25 cellular contexts compared by ENCODE assay signal in the genomic region with DNA sequence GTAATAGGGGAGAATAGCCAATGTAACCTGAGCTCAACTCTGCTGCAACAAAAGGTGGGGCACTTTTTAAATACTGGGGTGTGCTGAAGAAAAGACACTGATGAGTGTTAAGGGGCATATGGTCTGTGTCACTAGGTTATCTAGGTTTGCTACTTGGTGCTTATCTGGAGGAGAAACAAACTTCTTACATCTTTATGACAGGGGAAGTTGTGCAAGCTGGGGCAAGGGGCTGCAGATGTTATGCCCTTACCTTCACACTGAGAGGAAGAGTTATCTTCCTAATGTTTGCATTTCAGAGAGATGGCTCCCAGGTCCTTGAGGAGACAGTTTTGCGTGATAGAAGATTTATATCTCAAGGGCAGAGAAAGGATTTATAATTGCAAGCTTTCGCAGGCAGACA.
"Had no signal": no experiment of that assay in that cellular context is flagged by ENCODE, and none has a peak within 500 bp of the region (broad histone marks: within the 10 kb centered on the region; RNA-seq: fewer than 3 reads in every experiment).

No MANE protein-coding gene starts in this region.

- H3K36me3 ChIP-seq: gastrocnemius medialis, ovary, sigmoid colon, stomach, thyroid gland had no signal

- H3K27ac Mint-ChIP-seq: memory B cell; naive B cell; natural killer cell treated with Interleukin-12 subunit alpha and Interleukin-12 subunit beta and Interleukin-15 and Interleukin-18, amount 100 ng/mL, for 72 hours; stimulated activated effector memory CD8-positive, alpha-beta T cell treated with anti-CD3 and anti-CD28 coated beads, Interleukin-12 subunit alpha, Interleukin-12 subunit beta, amount 100 ng/mL, for 72 hours; type B pancreatic cell had no signal

- H3K4me1 ChIP-seq: gastrocnemius medialis, psoas muscle, sigmoid colon, stomach had no signal

- H3K4me1 Mint-ChIP-seq: memory B cell; naive B cell; stimulated activated effector memory CD8-positive, alpha-beta T cell treated with anti-CD3 and anti-CD28 coated beads, Interleukin-12 subunit alpha, Interleukin-12 subunit beta, amount 100 ng/mL, for 72 hours had no signal

- H3K9me3 ChIP-seq: gastrocnemius medialis, mucosa of descending colon, ovary, psoas muscle, sigmoid colon, stomach, thyroid gland had no signal

- H3K4me3 Mint-ChIP-seq: memory B cell; naive B cell; natural killer cell treated with Interleukin-12 subunit alpha and Interleukin-12 subunit beta and Interleukin-15 and Interleukin-18, amount 100 ng/mL, for 72 hours; stimulated activated effector memory CD8-positive, alpha-beta T cell treated with anti-CD3 and anti-CD28 coated beads, Interleukin-12 subunit alpha, Interleukin-12 subunit beta, amount 100 ng/mL, for 72 hours; type B pancreatic cell had no signal

- ATAC-seq: gastrocnemius medialis; left lobe of liver; mucosa of descending colon; natural killer cell treated with Interleukin-12 subunit alpha and Interleukin-12 subunit beta and Interleukin-15 and Interleukin-18, amount 100 ng/mL, for 72 hours; psoas muscle; right cardiac atrium; stimulated activated effector memory CD8-positive, alpha-beta T cell treated with anti-CD3 and anti-CD28 coated beads, Interleukin-12 subunit alpha, Interleukin-12 subunit beta, amount 100 ng/mL, for 72 hours had no signal

- DNase-seq: dorsolateral prefrontal cortex; effector CD4-positive, alpha-beta T cell; foreskin fibroblast; gastrocnemius medialis; head of caudate nucleus; mucosa of descending colon; naive B cell; occipital lobe; ovary; posterior cingulate gyrus; psoas muscle; right cardiac atrium; sigmoid colon; stimulated activated CD4-positive, alpha-beta T cell treated with anti-CD3 and anti-CD28 coated beads, Interleukin-2, amount 100 ng/mL, for 24 hours; stimulated activated CD4-positive, alpha-beta T cell treated with anti-CD3 and anti-CD28 coated beads, Interleukin-4, amount 100 ng/mL, for 24 hours; stimulated activated naive CD4-positive, alpha-beta T cell treated with Interleukin-2 at 50 U/mL for 16 hours; stomach; thyroid gland had no signal

- H3K27me3 ChIP-seq: gastrocnemius medialis, ovary, sigmoid colon, stomach, thyroid gland had no signal

- H3K27me3 Mint-ChIP-seq: type B pancreatic cell had no signal

- H3K36me3 Mint-ChIP-seq: memory B cell; naive B cell; natural killer cell treated with Interleukin-12 subunit alpha and Interleukin-12 subunit beta and Interleukin-15 and Interleukin-18, amount 100 ng/mL, for 72 hours; stimulated activated effector memory CD8-positive, alpha-beta T cell treated with anti-CD3 and anti-CD28 coated beads, Interleukin-12 subunit alpha, Interleukin-12 subunit beta, amount 100 ng/mL, for 72 hours had no signal

- FAIRE-seq: keratinocyte had no signal

- H3K27ac ChIP-seq: dorsolateral prefrontal cortex, gastrocnemius medialis, ovary, psoas muscle, sigmoid colon, stomach, thyroid gland had no signal

- H3K4me3 ChIP-seq: dorsolateral prefrontal cortex, gastrocnemius medialis, lung, mucosa of descending colon, ovary, psoas muscle, sigmoid colon, stomach, thyroid gland had no signal
